22 cellular contexts compared by ENCODE assay signal in the genomic region with DNA sequence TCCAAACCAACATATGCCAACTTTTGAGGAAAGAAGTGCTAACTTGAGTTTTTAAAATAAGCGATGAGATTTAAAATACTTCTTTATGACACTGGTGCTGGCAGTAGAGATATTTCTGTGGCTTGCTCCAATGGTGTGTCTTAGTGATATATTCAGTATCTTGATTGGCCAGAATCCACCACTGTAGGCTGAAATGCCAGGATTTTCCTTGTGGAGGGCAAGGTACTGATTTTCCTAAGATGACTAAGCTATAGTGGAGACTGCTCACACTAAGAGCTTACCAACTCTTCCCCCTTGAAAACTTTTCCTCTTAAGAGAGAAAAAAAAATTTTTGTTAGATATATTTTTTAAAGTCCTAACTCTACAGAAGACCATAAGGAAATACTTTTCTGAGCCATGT.
DNase-seq lines count a peak whose midpoint lies in the region; ATAC-seq and TF ChIP-seq lines count a peak whose summit lies in the region.
"Had no signal": no experiment of that assay in that cellular context is flagged by ENCODE, and none has a peak within 500 bp of the region (broad histone marks: within the 10 kb centered on the region; RNA-seq: fewer than 3 reads in every experiment).

No MANE protein-coding gene starts in this region.

- H3K4me3 ChIP-seq in PC-3 (ENCODE audit: low read length) (no peak overlapping the region), fibroblast of lung (replicated peaks in 1 of 4; ENCODE audit: control extremely low read depth in 1 of 4, insufficient read depth in 1 of 4, low read depth in 3 of 4, low read length in 4 of 4) (no peak overlapping the region), gastrocnemius medialis (no peak overlapping the region)
- H3K4me3 ChIP-seq: esophagus muscularis mucosa, prostate gland, SJCRH30, spleen had no signal

- no peak for TF ChIP-seq POLR2A in gastrocnemius medialis (IDR thresholded peaks at IDR 0.05)

- H3K4me2 ChIP-seq in PC-3 (ENCODE audit: low read length) (no peak overlapping the region), fibroblast of lung (ENCODE audit: extremely low read depth, insufficient read depth, low read length) (no peak overlapping the region)

- peaks cover 27% of the 10 kb centered on the region for H3K4me1 ChIP-seq in PC-3 (ENCODE audit: insufficient read depth, low read length)
- peaks cover 13% of the 10 kb centered on the region for H3K4me1 ChIP-seq in fibroblast of lung (ENCODE audit: control insufficient read depth, extremely low read depth, insufficient read depth, low read length)
- H3K4me1 ChIP-seq in gastrocnemius medialis, result peaks cover 30 to 45% of the 10 kb centered on the region in 2 donors
- H3K4me1 ChIP-seq: prostate gland had no signal

- TF ChIP-seq CTCF in PC-3 (conservative IDR thresholded peaks at IDR 0.05; ENCODE audit: low read depth, low read length), result no peak
- no peak for TF ChIP-seq CTCF in fibroblast of lung (conservative IDR thresholded peaks at IDR 0.05 in 1 of 2, IDR thresholded peaks at IDR 0.05 in 1 of 2; ENCODE audit: low read depth in 1 of 2, low read length in 2 of 2)
- no peak for TF ChIP-seq CTCF in gastrocnemius medialis (IDR thresholded peaks at IDR 0.05 in 4 of 5, conservative IDR thresholded peaks at IDR 0.05 in 1 of 5)

- H3F3A ChIP-seq in PC-3 (ENCODE audit: low read length, unreplicated experiment), result no peaks in the 10 kb centered on the region

- no peak for ATAC-seq in PC-3
- ATAC-seq in gastrocnemius medialis, result no peak
- ATAC-seq in GM21528 (IDR thresholded peaks at IDR 0.05; ENCODE audit: low FRiP score, unreplicated experiment), result no peak
- no peak for ATAC-seq in T-cell (replicated peaks in 1 of 4)

- H3K27ac Mint-ChIP-seq in T-cell, result no peak overlapping the region
- H3K27ac Mint-ChIP-seq: activated CD4-positive, alpha-beta T cell treated with anti-CD3 and anti-CD28 coated beads for 36 hours; endodermal cell; memory B cell; stimulated activated effector memory CD8-positive, alpha-beta T cell treated with anti-CD3 and anti-CD28 coated beads, Interleukin-12 subunit alpha, Interleukin-12 subunit beta, amount 100 ng/mL, for 72 hours; T-helper 1 cell treated with Interleukin-12 subunit alpha and Interleukin-12 subunit beta and Interleukin-4 antibody, amounts not matched to agents 30 μg/mL and 1 μg/mL, for 36 hours had no signal

- H3K9me2 ChIP-seq in PC-3 (replicated peaks; ENCODE audit: low read length), result no peaks in the 10 kb centered on the region

- no peak overlapping the region for H2AFZ ChIP-seq in PC-3 (ENCODE audit: low read length)
- no peak overlapping the region for H2AFZ ChIP-seq in fibroblast of lung (ENCODE audit: low read length)

- DNase-seq in EL (peak; percentile 42), PC-3 (peak; percentile 8), fibroblast of lung (ENCODE audit: low read depth in 2 of 2) (peak; percentile 26 to 62), gastrocnemius medialis (no peak), GM03348 (ENCODE audit: low spot score) (no peak), HPDE6-E6E7 (ENCODE audit: extremely low spot score) (no peak), T-cell (no peak)
- DNase-seq: activated gamma-delta T cell, NCI-H510A, spleen had no signal

- in situ Hi-C loops in gastrocnemius medialis (cut with MboI; ENCODE audit: low sequenced_read_pairs in 4 of 4), result loop anchor here (10.0 kb wide), 4 partner anchors 670 to 950 kb away; partner anchors contain the start of gene STAG1 (in 1 of the 4)

- H4K20me1 ChIP-seq in PC-3 (ENCODE audit: low read length), result no peaks in the 10 kb centered on the region
- H4K20me1 ChIP-seq in fibroblast of lung (ENCODE audit: control insufficient read depth, extremely low read depth, insufficient read depth, low read length), result no peaks in the 10 kb centered on the region

- no peaks in the 10 kb centered on the region for H3K9me3 Mint-ChIP-seq in T-cell
- H3K9me3 Mint-ChIP-seq: endodermal cell; memory B cell; stimulated activated effector memory CD8-positive, alpha-beta T cell treated with anti-CD3 and anti-CD28 coated beads, Interleukin-12 subunit alpha, Interleukin-12 subunit beta, amount 100 ng/mL, for 72 hours; T-helper 1 cell treated with Interleukin-12 subunit alpha and Interleukin-12 subunit beta and Interleukin-4 antibody, amounts not matched to agents 30 μg/mL and 1 μg/mL, for 36 hours had no signal

- CTCF ChIA-PET in PC-3 (lab: Charles Lee) (interaction anchor here (0.5 to 2.1 kb wide), 4 partner anchors 311 to 939 kb away, joined by 3 to 13 read pairs (median 4); partner anchors contain the start of gene STAG1), T-cell (lab: Charles Lee) (interaction anchor here (0.5 to 2.6 kb wide), 14 partner anchors 13 to 1032 kb away, joined by 3 to 35 read pairs (median 4); partner anchors contain the start of genes NCK1 (in 1 of the 2) and STAG1 (in 1 of the 2))

- H3K36me3 Mint-ChIP-seq in T-cell, result no peaks in the 10 kb centered on the region
- H3K36me3 Mint-ChIP-seq: memory B cell; stimulated activated effector memory CD8-positive, alpha-beta T cell treated with anti-CD3 and anti-CD28 coated beads, Interleukin-12 subunit alpha, Interleukin-12 subunit beta, amount 100 ng/mL, for 72 hours had no signal

- H3K27ac ChIP-seq in PC-3 (ENCODE audit: low read length) (no peak overlapping the region), fibroblast of lung (ENCODE audit: insufficient read depth, low read length) (no peak overlapping the region), gastrocnemius medialis (peak overlapping the region; percentile 69 to 81 (median 78))
- H3K27ac ChIP-seq: brain microvascular endothelial cell, esophagus muscularis mucosa, neutrophil, prostate gland, SJCRH30, spleen had no signal

- no peaks in the 10 kb centered on the region for H3K79me2 ChIP-seq in PC-3 (ENCODE audit: low read length)
- no peaks in the 10 kb centered on the region for H3K79me2 ChIP-seq in fibroblast of lung (ENCODE audit: control insufficient read depth, insufficient read depth, low read length)

- H3K9ac ChIP-seq in PC-3 (ENCODE audit: low read length) (no peak overlapping the region), fibroblast of lung (ENCODE audit: insufficient read depth, low read length) (no peak overlapping the region)

- POLR2A ChIA-PET in PC-3 (lab: Charles Lee; ENCODE audit: unreplicated experiment) (interaction anchor here (0.7 kb wide), 1 partner anchor 678 kb away, joined by 3 read pairs; the partner anchor contains the start of gene STAG1), T-cell (lab: Charles Lee) (no interaction called here)

- no peaks in the 10 kb centered on the region for H3K27me3 Mint-ChIP-seq in T-cell
- H3K27me3 Mint-ChIP-seq: activated CD4-positive, alpha-beta T cell treated with anti-CD3 and anti-CD28 coated beads for 36 hours had no signal

- H3K9me3 ChIP-seq in PC-3 (ENCODE audit: low read length) (no peaks in the 10 kb centered on the region), fibroblast of lung (ENCODE audit: control insufficient read depth, insufficient read depth, low read depth, low read length) (no peaks in the 10 kb centered on the region), gastrocnemius medialis (no peaks in the 10 kb centered on the region)
- H3K9me3 ChIP-seq: Caco-2, esophagus muscularis mucosa, neutrophil, prostate gland, SJCRH30, spleen had no signal

- H3K27me3 ChIP-seq in PC-3 (ENCODE audit: low read length) (no peaks in the 10 kb centered on the region), fibroblast of lung (ENCODE audit: control insufficient read depth, insufficient read depth, low read length) (no peaks in the 10 kb centered on the region), gastrocnemius medialis (no peaks in the 10 kb centered on the region)
- H3K27me3 ChIP-seq: brain microvascular endothelial cell, esophagus muscularis mucosa, neutrophil, SJCRH30, spleen had no signal

- H3K4me3 Mint-ChIP-seq in T-cell, result no peak overlapping the region
- H3K4me3 Mint-ChIP-seq: activated CD4-positive, alpha-beta T cell treated with anti-CD3 and anti-CD28 coated beads for 36 hours; endodermal cell; memory B cell; stimulated activated effector memory CD8-positive, alpha-beta T cell treated with anti-CD3 and anti-CD28 coated beads, Interleukin-12 subunit alpha, Interleukin-12 subunit beta, amount 100 ng/mL, for 72 hours; T-helper 1 cell treated with Interleukin-12 subunit alpha and Interleukin-12 subunit beta and Interleukin-4 antibody, amounts not matched to agents 30 μg/mL and 1 μg/mL, for 36 hours had no signal

- BruUV-seq in PC-3 (replicated peaks; lab: Mats Ljungman, UMichigan), result no TSS peak

- no peaks in the 10 kb centered on the region; the same call in 1 of the 2 replicates for H3K36me3 ChIP-seq in PC-3 (ENCODE audit: low read depth, low read length)
- H3K36me3 ChIP-seq in fibroblast of lung (ENCODE audit: control insufficient read depth, insufficient read depth, low read length), result no peaks in the 10 kb centered on the region
- no peaks in the 10 kb centered on the region for H3K36me3 ChIP-seq in gastrocnemius medialis
- H3K36me3 ChIP-seq: brain microvascular endothelial cell, neutrophil, prostate gland, SJCRH30, spleen had no signal

- intact Hi-C loops in PC-3 (cut with micrococcal nuclease) (no loop called here), gastrocnemius medialis (cut with DNase I; ENCODE audit: low total_unique reads) (loop anchor here (1.0 to 5.0 kb wide), 2 partner anchors 678 to 788 kb away; partner anchors contain the start of genes NCK1 and STAG1)

- peaks cover 0 to 5% (median 2%) of the 10 kb centered on the region in 3 donors for H3K4me1 Mint-ChIP-seq in T-cell
- H3K4me1 Mint-ChIP-seq: activated CD4-positive, alpha-beta T cell treated with anti-CD3 and anti-CD28 coated beads for 36 hours; memory B cell had no signal

Comparison
In these comparisons a context has a peak if more than half of its experiments do, and no peak if none do; other contexts are left out.
1. DNase-seq: peak in EL (single experiment), PC-3 (single experiment) and fibroblast of lung (2 of 2); none in gastrocnemius medialis (0 of 2), GM03348 (single experiment), HPDE6-E6E7 (single experiment) and T-cell (0 of 34).
2. H3K27ac ChIP-seq: peak in gastrocnemius medialis (4 of 4); none in PC-3 (single experiment) and fibroblast of lung (single experiment).